In the genomic region with DNA sequence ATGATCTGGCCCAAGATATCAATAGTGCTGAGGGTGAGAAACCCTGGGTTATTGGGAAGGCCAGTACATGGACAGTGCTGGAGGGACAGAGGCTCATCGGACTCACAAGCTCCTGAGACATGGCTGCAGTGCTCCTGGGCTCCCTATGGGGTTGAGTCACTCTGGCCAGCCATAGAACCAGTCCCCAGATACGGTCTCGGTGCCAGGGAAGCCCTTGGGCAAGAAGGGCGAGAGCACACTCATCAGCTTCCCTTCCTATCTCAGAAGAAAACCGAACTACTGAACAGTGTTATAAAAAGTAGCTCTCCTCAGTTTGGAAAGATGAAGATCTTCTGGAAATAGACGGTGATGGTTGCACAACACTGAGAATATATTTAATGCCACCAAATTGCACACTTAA, we compare ENCODE assay signal across 13 cellular contexts.
"Had no signal": no experiment of that assay in that cellular context is flagged by ENCODE, and none has a peak within 500 bp of the region (broad histone marks: within the 10 kb centered on the region; RNA-seq: fewer than 3 reads in every experiment).

No MANE protein-coding gene starts in this region.

- H3K36me3 ChIP-seq: brain microvascular endothelial cell, tibial artery, vagina had no signal

- H3K4me1 Mint-ChIP-seq: activated naive CD4-positive, alpha-beta T cell treated with anti-CD3 and anti-CD28 coated beads, Interleukin-2, amount 50 U/mL, for 24 hours; mesothelial cell of epicardium had no signal

- H3K36me3 Mint-ChIP-seq: activated naive CD4-positive, alpha-beta T cell treated with anti-CD3 and anti-CD28 coated beads, Interleukin-2, amount 50 U/mL, for 24 hours; mesothelial cell of epicardium had no signal

- H3K4me3 Mint-ChIP-seq: activated B cell treated with CpG ODN at 0.5 μM for 24 hours; activated CD4-positive, alpha-beta T cell treated with anti-CD3 and anti-CD28 coated beads, Interleukin-2, amount 10 ng/mL, durations not matched to agents 7 days and 5 days; activated naive CD4-positive, alpha-beta T cell treated with anti-CD3 and anti-CD28 coated beads, Interleukin-2, amount 50 U/mL, for 24 hours; mesothelial cell of epicardium; T-helper 1 cell treated with Interleukin-12 subunit alpha and Interleukin-12 subunit beta and Interleukin-4 antibody, amounts not matched to agents 30 μg/mL and 1 μg/mL, for 36 hours had no signal

- H3K4me3 ChIP-seq: skin epidermis, tibial artery, vagina had no signal

- H3K27me3 Mint-ChIP-seq: activated B cell treated with CpG ODN at 0.5 μM for 24 hours; activated CD4-positive, alpha-beta T cell treated with anti-CD3 and anti-CD28 coated beads, Interleukin-2, amount 10 ng/mL, durations not matched to agents 7 days and 5 days; activated naive CD4-positive, alpha-beta T cell treated with anti-CD3 and anti-CD28 coated beads, Interleukin-2, amount 50 U/mL, for 24 hours had no signal

- H3K27ac ChIP-seq: brain microvascular endothelial cell, vagina had no signal

- H3K9me3 ChIP-seq: tibial artery, vagina had no signal

- DNase-seq: activated B cell treated with CpG ODN at 0.5 μM for 24 hours; activated CD4-positive, alpha-beta T cell treated with anti-CD3 and anti-CD28 coated beads, Interleukin-2, amount 10 ng/mL, durations not matched to agents 7 days and 5 days; activated CD8-positive, alpha-beta memory T cell treated with anti-CD3 and anti-CD28 coated beads for 24 hours; brain microvascular endothelial cell; cerebellar nuclear complex; foreskin melanocyte; retina; tibial artery had no signal

- H3K27me3 ChIP-seq: brain microvascular endothelial cell, tibial artery, vagina had no signal

- H3K9me3 Mint-ChIP-seq: activated B cell treated with CpG ODN at 0.5 μM for 24 hours; activated CD4-positive, alpha-beta T cell treated with anti-CD3 and anti-CD28 coated beads, Interleukin-2, amount 10 ng/mL, durations not matched to agents 7 days and 5 days; activated naive CD4-positive, alpha-beta T cell treated with anti-CD3 and anti-CD28 coated beads, Interleukin-2, amount 50 U/mL, for 24 hours; mesothelial cell of epicardium; T-helper 1 cell treated with Interleukin-12 subunit alpha and Interleukin-12 subunit beta and Interleukin-4 antibody, amounts not matched to agents 30 μg/mL and 1 μg/mL, for 36 hours had no signal

- H3K27ac Mint-ChIP-seq: activated B cell treated with CpG ODN at 0.5 μM for 24 hours; activated CD4-positive, alpha-beta T cell treated with anti-CD3 and anti-CD28 coated beads, Interleukin-2, amount 10 ng/mL, durations not matched to agents 7 days and 5 days; activated naive CD4-positive, alpha-beta T cell treated with anti-CD3 and anti-CD28 coated beads, Interleukin-2, amount 50 U/mL, for 24 hours; mesothelial cell of epicardium; T-helper 1 cell treated with Interleukin-12 subunit alpha and Interleukin-12 subunit beta and Interleukin-4 antibody, amounts not matched to agents 30 μg/mL and 1 μg/mL, for 36 hours had no signal
